20 cellular contexts compared by ENCODE assay signal in the genomic region with DNA sequence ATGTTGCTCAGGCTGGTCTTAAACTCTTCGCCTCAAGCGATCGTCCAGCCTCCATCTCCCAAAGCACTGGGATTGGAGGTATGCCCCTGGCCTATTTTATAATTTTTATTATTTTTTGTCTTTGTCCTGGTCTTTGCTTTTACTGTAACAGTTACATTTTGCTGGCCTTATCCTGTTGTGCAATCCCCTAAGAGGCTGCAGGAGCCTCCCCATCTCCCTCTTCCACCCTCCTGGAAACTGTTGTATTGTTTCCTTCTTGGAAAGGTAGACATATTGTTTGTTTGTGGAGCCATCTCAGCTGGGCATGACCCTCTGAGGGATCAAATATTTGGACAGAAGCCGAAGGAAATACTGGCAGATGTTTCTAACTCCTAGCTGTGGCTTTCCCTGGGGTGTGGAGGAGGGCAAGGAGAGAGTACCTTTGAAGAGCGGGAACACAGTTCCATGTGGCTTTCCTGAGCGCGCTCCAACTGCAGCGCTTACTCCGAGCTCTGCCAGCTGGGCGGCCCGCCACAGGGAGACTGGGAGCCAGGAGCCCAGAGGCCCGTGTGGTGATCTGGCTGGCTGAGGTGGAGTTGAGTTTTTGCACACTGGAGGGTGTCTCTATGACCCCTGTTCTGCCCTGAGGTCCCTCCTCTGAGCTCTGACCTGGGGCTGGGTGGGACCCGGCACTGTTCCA. TPM values are rescaled to one million over a fixed set of nuclear protein-coding genes. Genes with fewer than 3 reads are reported as not detected.
DNase-seq lines count a peak whose midpoint lies in the region; ATAC-seq and TF ChIP-seq lines count a peak whose summit lies in the region.
"Had no signal": no experiment of that assay in that cellular context is flagged by ENCODE, and none has a peak within 500 bp of the region (broad histone marks: within the 10 kb centered on the region; RNA-seq: fewer than 3 reads in every experiment).

No MANE protein-coding gene starts in this region.

- in situ Hi-C loops in mammary epithelial cell (cut with MboI; ENCODE audit: low sequenced_read_pairs in 2 of 2): no loop called here

- H3K4me2 ChIP-seq in mammary epithelial cell (ENCODE audit: insufficient read depth, low read depth, low read length): no peak overlapping the region

- BruUV-seq in mammary epithelial cell (replicated peaks; lab: Mats Ljungman, UMichigan): no TSS peak

- H2AFZ ChIP-seq in mammary epithelial cell (ENCODE audit: low read depth, low read length): no peak overlapping the region

- no peaks in the 10 kb centered on the region for H3K27me3 ChIP-seq in breast epithelium
- no peaks in the 10 kb centered on the region for H3K27me3 ChIP-seq in mammary epithelial cell (ENCODE audit: insufficient read depth, low read length)
- peaks cover 0 to 21% of the 10 kb centered on the region in 2 donors for H3K27me3 ChIP-seq in tibial artery
- H3K27me3 ChIP-seq: SJCRH30 had no signal

- DNase-seq in breast epithelium (ENCODE audit: low spot score in 2 of 2): peak in 1 of 2 donors; percentile 30
- no peak for DNase-seq in mammary epithelial cell
- peak; percentile 59 for DNase-seq in NCI-H2171 treated with DMSO at 0.1 percent for 48 hours (lab: John Stamatoyannopoulos, UW)
- no peak for DNase-seq in central memory CD8-positive, alpha-beta T cell (ENCODE audit: low spot score in 2 of 2)
- no peak for DNase-seq in NOMO-1 treated with dmso at 0.1 percent for 144 hours (lab: John Stamatoyannopoulos, UW; ENCODE audit: unreplicated experiment)
- DNase-seq in NCI-H1105 (lab: John Stamatoyannopoulos, UW): no peak
- no peak for DNase-seq in tibial artery
- DNase-seq: activated CD4-positive, alpha-beta T cell treated with anti-CD3 and anti-CD28 coated beads for 36 hours; activated naive CD4-positive, alpha-beta T cell treated with Interleukin-2 at 50 U/mL for 16 hours; activated T-cell treated with anti-CD3 and anti-CD28 coated beads, Interleukin-2, amount 50 U/mL, for 4 hours; Calu3; dermis blood vessel endothelial cell; EL; NCI-H1436 treated with DMSO at 0.1 percent for 48 hours; NCI-H526 treated with DMSO at 0.1 percent for 48 hours; SJCRH30; T-helper 1 cell had no signal

- no peaks in the 10 kb centered on the region for H3K27me3 Mint-ChIP-seq in central memory CD8-positive, alpha-beta T cell
- H3K27me3 Mint-ChIP-seq: activated CD4-positive, alpha-beta T cell treated with anti-CD3 and anti-CD28 coated beads for 36 hours had no signal

- intact Hi-C loops in breast epithelium (cut with DNase I; ENCODE audit: low total_unique reads) (no loop called here), mammary epithelial cell (cut with micrococcal nuclease) (no loop called here), tibial artery (cut with DNase I; ENCODE audit: low total_unique reads) (no loop called here)

- H4K20me1 ChIP-seq in mammary epithelial cell (ENCODE audit: insufficient read depth, low read length): no peaks in the 10 kb centered on the region

- H3K27ac Mint-ChIP-seq in central memory CD8-positive, alpha-beta T cell (ENCODE audit: low read depth): peak overlapping the region; percentile 41
- H3K27ac Mint-ChIP-seq: activated CD4-positive, alpha-beta T cell treated with anti-CD3 and anti-CD28 coated beads for 36 hours had no signal

- H3K36me3 ChIP-seq in breast epithelium (no peaks in the 10 kb centered on the region), mammary epithelial cell (ENCODE audit: insufficient read depth, low read length) (no peaks in the 10 kb centered on the region), tibial artery (peaks cover 0 to 23% (median 3%) of the 10 kb centered on the region in 3 donors)
- H3K36me3 ChIP-seq: cardiac muscle cell, SJCRH30 had no signal

- no peaks in the 10 kb centered on the region for H3K9me3 Mint-ChIP-seq in central memory CD8-positive, alpha-beta T cell
- H3K9me3 Mint-ChIP-seq: activated T-cell treated with anti-CD3 and anti-CD28 coated beads, Interleukin-2, amount 50 U/mL, for 4 hours had no signal

- no peak for TF ChIP-seq POLR2A in breast epithelium (IDR thresholded peaks at IDR 0.05)

- H3K4me3 Mint-ChIP-seq in central memory CD8-positive, alpha-beta T cell: no peak overlapping the region
- H3K4me3 Mint-ChIP-seq: activated CD4-positive, alpha-beta T cell treated with anti-CD3 and anti-CD28 coated beads for 36 hours; activated T-cell treated with anti-CD3 and anti-CD28 coated beads, Interleukin-2, amount 50 U/mL, for 4 hours had no signal

- H3K9ac ChIP-seq in mammary epithelial cell (ENCODE audit: insufficient read depth, low read length): no peak overlapping the region

- H3K4me1 ChIP-seq in breast epithelium (peaks cover 0 to 3% of the 10 kb centered on the region in 2 donors), mammary epithelial cell (ENCODE audit: insufficient read depth, low read length) (peaks cover 6% of the 10 kb centered on the region), tibial artery (peaks cover 0 to 22% (median 13%) of the 10 kb centered on the region in 4 donors)

- TF ChIP-seq CTCF in breast epithelium (IDR thresholded peaks at IDR 0.05): no peak
- TF ChIP-seq CTCF in mammary epithelial cell (conservative IDR thresholded peaks at IDR 0.05 in 1 of 2, IDR thresholded peaks at IDR 0.05 in 1 of 2; ENCODE audit: extremely low read depth in 1 of 2, insufficient read depth in 1 of 2, low read depth in 1 of 2, low read length in 2 of 2): no peak
- no peak for TF ChIP-seq CTCF in tibial artery (IDR thresholded peaks at IDR 0.05)

- H3K4me1 Mint-ChIP-seq in central memory CD8-positive, alpha-beta T cell: peaks cover 44% of the 10 kb centered on the region

- H3K9me3 ChIP-seq in breast epithelium (no peaks in the 10 kb centered on the region), mammary epithelial cell (replicated peaks; ENCODE audit: insufficient read depth, low read length) (no peaks in the 10 kb centered on the region), tibial artery (no peaks in the 10 kb centered on the region)
- H3K9me3 ChIP-seq: SJCRH30 had no signal

- CTCF ChIA-PET in mammary epithelial cell (lab: Charles Lee; ENCODE audit: low non-redundant PET): no interaction called here

- H3K4me3 ChIP-seq in breast epithelium: no peak overlapping the region
- no peak overlapping the region for H3K4me3 ChIP-seq in mammary epithelial cell (replicated peaks in 1 of 3; ENCODE audit: insufficient read depth in 1 of 3, low read depth in 2 of 3, low read length in 3 of 3)
- no peak overlapping the region for H3K4me3 ChIP-seq in tibial artery
- H3K4me3 ChIP-seq: cardiac muscle cell, SJCRH30 had no signal

- dilution Hi-C loops in mammary epithelial cell (cut with HindIII; ENCODE audit: low sequenced_read_pairs): no loop called here

- peak overlapping the region; percentile 10 to 36 for H3K27ac ChIP-seq in breast epithelium
- H3K27ac ChIP-seq in mammary epithelial cell (ENCODE audit: insufficient read depth, low read depth, low read length): no peak overlapping the region
- peak overlapping the region; percentile 18 for H3K27ac ChIP-seq in temporal lobe (ENCODE audit: low read depth, low read length)
- H3K27ac ChIP-seq in tibial artery: no peak overlapping the region
- H3K27ac ChIP-seq: cardiac muscle cell, SJCRH30 had no signal

- WGBS in mammary epithelial cell (ENCODE audit: low coverage, missing lambda C conversion rate): 57% methylated on average over 11 of the region's 13 CpGs

- no peak for ATAC-seq in central memory CD8-positive, alpha-beta T cell (replicated peaks; ENCODE audit: extremely low read depth, poor library complexity, severe bottlenecking)
- ATAC-seq: activated CD4-positive, alpha-beta T cell treated with anti-CD3 and anti-CD28 coated beads for 36 hours; activated T-cell treated with anti-CD3 and anti-CD28 coated beads, Interleukin-2, amount 50 U/mL, for 4 hours; HCT116 had no signal

- no peaks in the 10 kb centered on the region for H3K79me2 ChIP-seq in mammary epithelial cell (ENCODE audit: insufficient read depth, low read length)

- H3K36me3 Mint-ChIP-seq in central memory CD8-positive, alpha-beta T cell (ENCODE audit: insufficient read depth): peaks cover 40% of the 10 kb centered on the region

RNA-seq across cellular contexts. Expression of a gene that starts 4.9 kb away (rescaled TPM):
- total RNA-seq in breast epithelium: 10 to 100 TPM in 2 of 3 donors, 1 to 10 TPM in 1; 2.6 to 45.2 (median 30.2) TPM
- total RNA-seq in mammary epithelial cell: 10 to 100 TPM; 11.8 to 11.9 TPM
- 23.6 TPM for polyA plus RNA-seq in mammary epithelial cell
- polyA minus RNA-seq in mammary epithelial cell: 37.9 TPM
- total RNA-seq in temporal lobe: 1.2 TPM

Comparison
In these comparisons a context has a peak if more than half of its experiments do, and no peak if none do; other contexts are left out.
1. H3K27ac ChIP-seq: peak in breast epithelium (2 of 2) and temporal lobe (single experiment); none in mammary epithelial cell (single experiment) and tibial artery (0 of 2).